ENCODE assay signal across 23 cellular contexts in genomic region chr1:100253552-100253951, GRCh38.
"Had no signal": no experiment of that assay in that cellular context is flagged by ENCODE, and none has a peak within 500 bp of the region (broad histone marks: within the 10 kb centered on the region; RNA-seq: fewer than 3 reads in every experiment).

No MANE protein-coding gene starts in this region.

- H3K36me3 Mint-ChIP-seq: activated naive CD4-positive, alpha-beta T cell treated with anti-CD3 and anti-CD28 coated beads, Interleukin-2, amount 50 U/mL, for 24 hours; immature natural killer cell; type B pancreatic cell had no signal

- H3K27me3 ChIP-seq: body of pancreas, cardiac muscle cell, foreskin keratinocyte, left lung, spleen, testis had no signal

- DNase-seq: activated CD4-positive, alpha-beta T cell treated with anti-CD3 and anti-CD28 coated beads for 1 hour; activated gamma-delta T cell treated with Interleukin-2 at 50 U/mL for 16 hours; activated T-cell treated with anti-CD3 and anti-CD28 coated beads, Interleukin-2, amount 50 U/mL, for 1 hour; anterior cingulate cortex; body of pancreas; effector CD4-positive, alpha-beta T cell; erythroblast; foreskin keratinocyte; immature natural killer cell; kidney glomerular epithelial cell; left lung; naive thymus-derived CD4-positive, alpha-beta T cell; spleen; stimulated activated CD4-positive, alpha-beta T cell treated with anti-CD3 and anti-CD28 coated beads, Interleukin-4, amount 100 ng/mL, for 1 hour; stimulated activated naive CD4-positive, alpha-beta T cell; T1000; testis had no signal

- H3K4me3 ChIP-seq: body of pancreas, cardiac muscle cell, left lung, lung, spleen, testis had no signal

- H3K4me1 Mint-ChIP-seq: neural crest cell had no signal

- H3K27me3 Mint-ChIP-seq: activated naive CD4-positive, alpha-beta T cell treated with anti-CD3 and anti-CD28 coated beads, Interleukin-2, amount 50 U/mL, for 24 hours; type B pancreatic cell had no signal

- H3K27ac ChIP-seq: body of pancreas, cardiac muscle cell, foreskin keratinocyte, left lung, spleen, testis had no signal

- H3K36me3 ChIP-seq: cardiac muscle cell, left lung, spleen had no signal

- H3K27ac Mint-ChIP-seq: activated naive CD4-positive, alpha-beta T cell treated with anti-CD3 and anti-CD28 coated beads, Interleukin-2, amount 50 U/mL, for 24 hours; immature natural killer cell; naive thymus-derived CD4-positive, alpha-beta T cell; T-helper 1 cell treated with Interleukin-12 subunit alpha and Interleukin-12 subunit beta and Interleukin-4 antibody, amounts not matched to agents 30 μg/mL and 1 μg/mL, for 36 hours; type B pancreatic cell had no signal

- H3K4me3 Mint-ChIP-seq: activated naive CD4-positive, alpha-beta T cell treated with anti-CD3 and anti-CD28 coated beads, Interleukin-2, amount 50 U/mL, for 24 hours; immature natural killer cell; naive thymus-derived CD4-positive, alpha-beta T cell; neural crest cell; T-helper 1 cell treated with Interleukin-12 subunit alpha and Interleukin-12 subunit beta and Interleukin-4 antibody, amounts not matched to agents 30 μg/mL and 1 μg/mL, for 36 hours; type B pancreatic cell had no signal

- H3K9me3 Mint-ChIP-seq: activated naive CD4-positive, alpha-beta T cell treated with anti-CD3 and anti-CD28 coated beads, Interleukin-2, amount 50 U/mL, for 24 hours; immature natural killer cell; neural crest cell; T-helper 1 cell treated with Interleukin-12 subunit alpha and Interleukin-12 subunit beta and Interleukin-4 antibody, amounts not matched to agents 30 μg/mL and 1 μg/mL, for 36 hours; type B pancreatic cell had no signal

- ATAC-seq: body of pancreas; foreskin keratinocyte; left lung; naive thymus-derived CD4-positive, alpha-beta T cell had no signal

- H3K9me3 ChIP-seq: body of pancreas, left lung, spleen, testis had no signal
